In the genomic region with DNA sequence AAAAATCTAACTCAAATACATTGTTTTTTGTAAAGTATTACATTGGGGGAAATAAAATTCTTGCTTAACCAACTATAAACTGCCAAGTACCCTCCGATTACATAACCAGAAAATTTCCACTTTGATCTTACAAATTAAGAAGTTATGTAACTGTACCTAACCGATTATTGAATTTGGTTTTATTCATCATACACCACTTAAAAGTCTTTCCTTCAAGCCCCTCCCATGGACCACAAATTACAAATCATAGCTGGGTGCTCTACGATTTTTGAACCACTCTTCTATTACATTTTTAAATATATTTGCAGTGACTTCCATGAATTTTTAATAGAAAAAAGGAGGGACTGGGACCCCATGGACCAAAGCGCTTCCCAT, we compare ENCODE assay signal across 7 cellular contexts. TPM values are rescaled to one million over a fixed set of nuclear protein-coding genes. Genes with fewer than 3 reads are reported as not detected.
DNase-seq lines count a peak whose midpoint lies in the region; ATAC-seq and TF ChIP-seq lines count a peak whose summit lies in the region.

No MANE protein-coding gene starts in this region.

- TF ChIP-seq EP300 in esophagus muscularis mucosa (IDR thresholded peaks at IDR 0.05) (no peak), sigmoid colon (IDR thresholded peaks at IDR 0.05) (no peak)

- H3K27me3 ChIP-seq in esophagus muscularis mucosa (no peaks in the 10 kb centered on the region), sigmoid colon (no peaks in the 10 kb centered on the region)

- DNase-seq in RWPE1 (ENCODE audit: low spot score) (no peak), esophagus muscularis mucosa (ENCODE audit: extremely low spot score) (no peak), sigmoid colon (no peak), NCI-H187 (lab: John Stamatoyannopoulos, UW) (no peak)
- no peak for DNase-seq in stimulated activated CD4-positive, alpha-beta T cell treated with anti-CD3 and anti-CD28 coated beads, Interleukin-4, amount 100 ng/mL, for 1 hour

- peak overlapping the region; percentile 94 for H3K27ac ChIP-seq in RWPE1
- peak overlapping the region; percentile 80 to 93 (median 86) for H3K27ac ChIP-seq in esophagus muscularis mucosa (replicated peaks in 1 of 4)
- peak overlapping the region; percentile 74 to 92 (median 86) for H3K27ac ChIP-seq in sigmoid colon

- H3K36me3 ChIP-seq in esophagus muscularis mucosa (no peaks in the 10 kb centered on the region), sigmoid colon (no peaks in the 10 kb centered on the region)

- intact Hi-C loops in esophagus muscularis mucosa (cut with DNase I) (loop anchor here (5.0 to 10.0 kb wide), 2 partner anchors 105 to 247 kb away; a partner anchor contains a TSS), sigmoid colon (cut with DNase I) (loop anchor here (5.0 to 10.0 kb wide), 3 partner anchors 105 to 255 kb away; a partner anchor contains a TSS)

- peaks cover 28 to 56% (median 51%) of the 10 kb centered on the region in 4 donors for H3K4me1 ChIP-seq in esophagus muscularis mucosa
- peaks cover 0 to 36% (median 29%) of the 10 kb centered on the region in 4 donors for H3K4me1 ChIP-seq in sigmoid colon

- peak overlapping the region; percentile 76 to 87 (median 81) for H3K4me3 ChIP-seq in esophagus muscularis mucosa
- peak overlapping the region; percentile 71 to 76 (median 72) for H3K4me3 ChIP-seq in sigmoid colon

- TF ChIP-seq CTCF in RWPE1 (conservative IDR thresholded peaks at IDR 0.05; ENCODE audit: low read depth) (no peak), esophagus muscularis mucosa (IDR thresholded peaks at IDR 0.05) (no peak), sigmoid colon (IDR thresholded peaks at IDR 0.05) (no peak)

- TF ChIP-seq POLR2A in esophagus muscularis mucosa (IDR thresholded peaks at IDR 0.05; ENCODE audit: low read depth) = no peak
- no peak for TF ChIP-seq POLR2A in sigmoid colon (IDR thresholded peaks at IDR 0.05)

- H3K9me3 ChIP-seq in esophagus muscularis mucosa (no peaks in the 10 kb centered on the region), sigmoid colon (no peaks in the 10 kb centered on the region)

- 13% methylated on average over 4 of the region's 4 CpGs for WGBS in esophagus muscularis mucosa
- 11 to 24% methylated on average over 4 of the region's 4 CpGs for WGBS in sigmoid colon, 2 donors

- CTCF ChIA-PET in RWPE1 (lab: Yijun Ruan, JAX) = no interaction called here

- ATAC-seq in GM19452 (IDR thresholded peaks at IDR 0.05; ENCODE audit: unreplicated experiment) = peak; percentile 1
- ATAC-seq in GM21737 (IDR thresholded peaks at IDR 0.05; ENCODE audit: unreplicated experiment) = no peak

- POLR2A ChIA-PET in RWPE1 (lab: Yijun Ruan, JAX; ENCODE audit: low non-redundant PET) = no interaction called here

RNA-seq across cellular contexts. Expression of a gene that starts 0.6 kb away (rescaled TPM):
- total RNA-seq in esophagus muscularis mucosa (10 to 100 TPM in 2 of 4 donors, 1 to 10 TPM in 2; 6.1 to 16.2 (median 10.1) TPM), sigmoid colon (10 to 100 TPM in 3 of 4 donors, 1 to 10 TPM in 1; 9.8 to 28.0 (median 16.7) TPM)
- 1 to 10 TPM; 2.4 to 3.5 (median 3.3) TPM for polyA plus RNA-seq in sigmoid colon
